ENCODE assay signal across 21 cellular contexts in the genomic region with DNA sequence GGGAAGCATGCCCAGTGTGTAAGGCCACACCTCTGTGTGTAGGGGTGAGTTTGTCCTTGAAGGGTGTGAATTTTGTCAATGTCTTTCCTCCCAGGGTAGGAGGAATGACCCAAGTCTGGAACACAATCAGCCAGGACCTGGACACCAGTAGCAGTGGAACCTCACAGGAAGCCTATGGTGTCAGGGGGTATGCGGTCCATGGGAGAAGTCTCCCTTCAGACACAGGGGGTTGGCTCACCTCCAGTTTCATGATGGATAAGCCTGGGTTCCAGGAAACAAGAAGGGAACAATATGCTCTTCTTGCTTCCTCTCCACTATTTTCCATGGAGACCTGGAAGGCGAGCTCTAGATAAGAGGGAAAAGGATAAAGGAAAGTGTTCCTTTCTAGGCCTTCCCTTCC.
"Had no signal": no experiment of that assay in that cellular context is flagged by ENCODE, and none has a peak within 500 bp of the region (broad histone marks: within the 10 kb centered on the region; RNA-seq: fewer than 3 reads in every experiment).

No MANE protein-coding gene starts in this region.

- H3K36me3 ChIP-seq: esophagus squamous epithelium, lower lobe of right lung, neural progenitor cell, pancreas, sigmoid colon had no signal

- H3K4me3 Mint-ChIP-seq: memory B cell; mesothelial cell of epicardium; natural killer cell treated with Interleukin-12 subunit alpha and Interleukin-12 subunit beta and Interleukin-15 and Interleukin-18, amount 100 ng/mL, for 72 hours; neural progenitor cell had no signal

- H3K27ac Mint-ChIP-seq: memory B cell; mesothelial cell of epicardium; natural killer cell treated with Interleukin-12 subunit alpha and Interleukin-12 subunit beta and Interleukin-15 and Interleukin-18, amount 100 ng/mL, for 72 hours; neural progenitor cell; progenitor cell of endocrine pancreas had no signal

- H3K4me1 Mint-ChIP-seq: memory B cell had no signal

- H3K9me3 ChIP-seq: esophagus squamous epithelium, lower lobe of right lung, pancreas, sigmoid colon, stomach had no signal

- ATAC-seq: foreskin keratinocyte; left colon; lower lobe of right lung; natural killer cell treated with Interleukin-12 subunit alpha and Interleukin-12 subunit beta and Interleukin-15 and Interleukin-18, amount 100 ng/mL, for 72 hours; pancreas had no signal

- H3K27me3 Mint-ChIP-seq: memory B cell; natural killer cell treated with Interleukin-12 subunit alpha and Interleukin-12 subunit beta and Interleukin-15 and Interleukin-18, amount 100 ng/mL, for 72 hours had no signal

- H3K27me3 ChIP-seq: esophagus squamous epithelium, foreskin keratinocyte, hepatocyte, neural progenitor cell, pancreas, sigmoid colon, stomach had no signal

- DNase-seq: effector memory CD4-positive, alpha-beta T cell; esophagus squamous epithelium; foreskin keratinocyte; kidney; left colon; lower lobe of right lung; nucleus accumbens; pancreas; sigmoid colon; stimulated activated CD4-positive, alpha-beta T cell treated with anti-CD3 and anti-CD28 coated beads, Interleukin-2, amount 100 ng/mL, for 24 hours; stimulated activated naive CD4-positive, alpha-beta T cell; stomach; substantia nigra; trophoblast cell had no signal

- H3K4me1 ChIP-seq: esophagus squamous epithelium, foreskin keratinocyte, lower lobe of right lung, pancreas, sigmoid colon, stomach had no signal

- H3K4me3 ChIP-seq: esophagus squamous epithelium, hepatocyte, lower lobe of right lung, neural progenitor cell, pancreas, sigmoid colon, skin epidermis, stomach had no signal

- H3K9me3 Mint-ChIP-seq: memory B cell; mesothelial cell of epicardium; natural killer cell treated with Interleukin-12 subunit alpha and Interleukin-12 subunit beta and Interleukin-15 and Interleukin-18, amount 100 ng/mL, for 72 hours; neural progenitor cell had no signal

- H3K36me3 Mint-ChIP-seq: natural killer cell treated with Interleukin-12 subunit alpha and Interleukin-12 subunit beta and Interleukin-15 and Interleukin-18, amount 100 ng/mL, for 72 hours had no signal

- H3K27ac ChIP-seq: esophagus squamous epithelium, foreskin keratinocyte, hepatocyte, lower lobe of right lung, neural progenitor cell, pancreas, sigmoid colon, skin epidermis, stomach had no signal
